In genomic region chr11:3155691-3156258, GRCh38 we compare ENCODE assay signal across 10 cellular contexts. TPM values are rescaled to one million over a fixed set of nuclear protein-coding genes. Genes with fewer than 3 reads are reported as not detected.
DNase-seq lines count a peak whose midpoint lies in the region; ATAC-seq and TF ChIP-seq lines count a peak whose summit lies in the region.
"Had no signal": no experiment of that assay in that cellular context is flagged by ENCODE, and none has a peak within 500 bp of the region (broad histone marks: within the 10 kb centered on the region; RNA-seq: fewer than 3 reads in every experiment).

No MANE protein-coding gene starts in this region.

- intact Hi-C loops in left cardiac atrium (cut with DNase I) (no loop called here), prostate gland (cut with DNase I) (no loop called here)

- H3K9me2 ChIP-seq in SK-N-SH = no peaks in the 10 kb centered on the region

- H3K4me2 ChIP-seq in SK-N-SH = peak overlapping the region; percentile 41; the same call in 1 of the 2 replicates

- no peak for TF ChIP-seq POLR2A in prostate gland (IDR thresholded peaks at IDR 0.05)

- H3K9ac ChIP-seq in SK-N-SH = no peak overlapping the region

- TF ChIP-seq CTCF in AG09319 (IDR thresholded peaks at IDR 0.05; ENCODE audit: low read depth, low read length) (no peak), SK-N-SH (IDR thresholded peaks at IDR 0.05) (no peak), prostate gland (IDR thresholded peaks at IDR 0.05) (no peak)

- peaks cover 61% of the 10 kb centered on the region for H4K20me1 ChIP-seq in SK-N-SH (ENCODE audit: insufficient read depth)

- H3F3A ChIP-seq in SK-N-SH (replicated peaks; ENCODE audit: insufficient read depth) = no peaks in the 10 kb centered on the region

- H3K4me3 ChIP-seq in SK-N-SH (ENCODE audit: low read depth in 2 of 2, low read length in 1 of 2) (no peak overlapping the region; a peak in 1 of 4 replicates), prostate gland (no peak overlapping the region)
- H3K4me3 ChIP-seq: lung had no signal

- H3K9me3 ChIP-seq in SK-N-SH (no peaks in the 10 kb centered on the region), prostate gland (no peaks in the 10 kb centered on the region)

- TF ChIP-seq EP300 in SK-N-SH (IDR thresholded peaks at IDR 0.05; ENCODE audit: borderline replicate concordance in 1 of 2, low read depth in 1 of 2, low read length in 1 of 2) = peak in 1 of 2 experiments; percentile 83; a peak in 2 of 4 replicates

- no peak for ATAC-seq in left cardiac atrium
- ATAC-seq in HG03354 (IDR thresholded peaks at IDR 0.05; ENCODE audit: poor library complexity, severe bottlenecking, unreplicated experiment) = no peak
- ATAC-seq in GM21737 (IDR thresholded peaks at IDR 0.05; ENCODE audit: unreplicated experiment) = no peak

- no peak overlapping the region for H3K27ac ChIP-seq in SK-N-SH (ENCODE audit: low read depth in 2 of 2, low read length in 1 of 2)
- peak overlapping the region; percentile 21 to 26 for H3K27ac ChIP-seq in prostate gland

- H3K36me3 ChIP-seq in SK-N-SH (replicated peaks in 1 of 2; ENCODE audit: control insufficient read depth in 1 of 2, insufficient read depth in 2 of 2, low read length in 1 of 2) = no peaks in the 10 kb centered on the region
- H3K36me3 ChIP-seq in prostate gland = no peaks in the 10 kb centered on the region

- H3K4me1 ChIP-seq in SK-N-SH (ENCODE audit: control insufficient read depth in 1 of 2, insufficient read depth in 2 of 2, low read depth in 1 of 2, low read length in 1 of 2) = peaks cover 8 to 63% of the 10 kb centered on the region in 2 experiments
- peaks cover 19% of the 10 kb centered on the region for H3K4me1 ChIP-seq in prostate gland (replicated peaks)

- CTCF ChIA-PET in SK-N-SH (lab: Yijun Ruan, JAX) = interaction anchor here (0.9 to 1.0 kb wide), 4 partner anchors 39 to 226 kb away, joined by 3 to 4 read pairs (median 3); partner anchors contain the start of gene PHLDA2

- no peaks in the 10 kb centered on the region for H3K27me3 ChIP-seq in SK-N-SH (ENCODE audit: insufficient read depth)
- H3K27me3 ChIP-seq in prostate gland (replicated peaks; ENCODE audit: insufficient read depth) = no peaks in the 10 kb centered on the region

- peak; percentile 55 for DNase-seq in AG09319 (ENCODE audit: extremely low read depth, low read depth)
- DNase-seq in SK-N-SH = peak; percentile 82
- DNase-seq in left cardiac atrium = peak; percentile 22
- DNase-seq in prostate gland (ENCODE audit: low spot score) = no peak
- DNase-seq in middle frontal gyrus (ENCODE audit: extremely low spot score, low spot score) = no peak
- no peak for DNase-seq in stimulated activated CD4-positive, alpha-beta T cell treated with anti-CD3 and anti-CD28 coated beads, Interleukin-2, amount 100 ng/mL, for 24 hours
- DNase-seq: NCI-H1048 had no signal

- WGBS in SK-N-SH (ENCODE audit: low lambda C conversion rate) = 55% methylated on average over 14 of the region's 16 CpGs
- 63% methylated on average over 16 of the region's 16 CpGs for WGBS in prostate gland

- POLR2A ChIA-PET in SK-N-SH (lab: Yijun Ruan, JAX) = no interaction called here

- H2AFZ ChIP-seq in SK-N-SH (ENCODE audit: low read depth) = no peak overlapping the region

- TF ChIP-seq RAD21 in SK-N-SH (IDR thresholded peaks at IDR 0.05; ENCODE audit: low read length) = no peak

- H3K79me2 ChIP-seq in SK-N-SH (ENCODE audit: insufficient read depth) = peaks cover 55% of the 10 kb centered on the region

TF ChIP-seq in SK-N-SH, 30 proteins besides CTCF, POLR2A, EP300 and RAD21:
- peak; percentile 92 for TF ChIP-seq RCOR1 (IDR thresholded peaks at IDR 0.05; ENCODE audit: low read length)
- no peak for TF ChIP-seq RXRA (IDR thresholded peaks at IDR 0.05; ENCODE audit: borderline replicate concordance, low read depth)
- TF ChIP-seq FOSL2 (IDR thresholded peaks at IDR 0.05; ENCODE audit: borderline replicate concordance, low read depth) = no peak
- peak; percentile 87 for TF ChIP-seq TCF12 (IDR thresholded peaks at IDR 0.05)
- TF ChIP-seq, protein P1, sequence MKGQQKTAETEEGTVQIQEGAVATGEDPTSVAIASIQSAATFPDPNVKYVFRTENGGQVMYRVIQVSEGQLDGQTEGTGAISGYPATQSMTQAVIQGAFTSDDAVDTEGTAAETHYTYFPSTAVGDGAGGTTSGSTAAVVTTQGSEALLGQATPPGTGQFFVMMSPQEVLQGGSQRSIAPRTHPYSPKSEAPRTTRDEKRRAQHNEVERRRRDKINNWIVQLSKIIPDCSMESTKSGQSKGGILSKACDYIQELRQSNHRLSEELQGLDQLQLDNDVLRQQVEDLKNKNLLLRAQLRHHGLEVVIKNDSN (IDR thresholded peaks at IDR 0.05; ENCODE audit: borderline replicate concordance, low read depth) = no peak
- TF ChIP-seq, protein P2, sequence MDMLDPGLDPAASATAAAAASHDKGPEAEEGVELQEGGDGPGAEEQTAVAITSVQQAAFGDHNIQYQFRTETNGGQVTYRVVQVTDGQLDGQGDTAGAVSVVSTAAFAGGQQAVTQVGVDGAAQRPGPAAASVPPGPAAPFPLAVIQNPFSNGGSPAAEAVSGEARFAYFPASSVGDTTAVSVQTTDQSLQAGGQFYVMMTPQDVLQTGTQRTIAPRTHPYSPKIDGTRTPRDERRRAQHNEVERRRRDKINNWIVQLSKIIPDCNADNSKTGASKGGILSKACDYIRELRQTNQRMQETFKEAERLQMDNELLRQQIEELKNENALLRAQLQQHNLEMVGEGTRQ (IDR thresholded peaks at IDR 0.05; ENCODE audit: borderline replicate concordance, low read depth, low read length) = no peak
- TF ChIP-seq CHD2 (IDR thresholded peaks at IDR 0.05; ENCODE audit: low read length, partially characterized antibody) = peak; percentile 96
- peak; percentile 27; the same call in 1 of the 2 replicates for TF ChIP-seq GATA2 (CRISPR knock-in tag; IDR thresholded peaks at IDR 0.05)
- TF ChIP-seq FOXJ3 (CRISPR knock-in tag; IDR thresholded peaks at IDR 0.05) = peak; percentile 87
- TF ChIP-seq FOXM1 (IDR thresholded peaks at IDR 0.05; ENCODE audit: low read depth) = no peak
- TF ChIP-seq MXI1 (IDR thresholded peaks at IDR 0.05; ENCODE audit: low read depth, low read length) = peak; percentile 33; the same call in 1 of the 2 replicates
- TF ChIP-seq POLR2AphosphoS5 (IDR thresholded peaks at IDR 0.05; ENCODE audit: low read depth, low read length) = peak; percentile 32; the same call in 1 of the 2 replicates
TF ChIP-seq in SK-N-SH: peak in this region for 7.

RNA-seq across cellular contexts. Expression of gene OSBPL5, which starts 9.3 kb away (rescaled TPM):
- 7.8 and 10.9 TPM in 2 replicates for polyA plus RNA-seq in SK-N-SH (2012; rRNA removed)
- polyA plus RNA-seq in SK-N-SH (2012; cell fraction: cytosol; rRNA removed) = 2.7 and 4.3 TPM in 2 replicates
- polyA plus RNA-seq in SK-N-SH (2012; cell fraction: nucleus; rRNA removed) = 39.6 and 46.8 TPM in 2 replicates
- total RNA-seq in left cardiac atrium (10 to 100 TPM; 17.3 to 21.0 TPM), prostate gland (10 to 100 TPM; 35.0 to 50.7 TPM)

Comparison
In these comparisons a context has a peak if more than half of its experiments do, and no peak if none do; other contexts are left out.
1. DNase-seq: peak in AG09319 (single experiment), SK-N-SH (single experiment) and left cardiac atrium (single experiment); none in prostate gland (single experiment), middle frontal gyrus (single experiment) and stimulated activated CD4-positive, alpha-beta T cell treated with anti-CD3 and anti-CD28 coated beads, Interleukin-2, amount 100 ng/mL, for 24 hours (0 of 2).
2. H3K27ac ChIP-seq: peak in prostate gland (2 of 2); none in SK-N-SH (0 of 2).